ENCODE assay signal across 1 cellular context in genomic region chr16:87635541-87636049, GRCh38.
TF ChIP-seq lines count a peak whose summit lies in the region.

No MANE protein-coding gene starts in this region.

TF ChIP-seq in HepG2, 621 proteins besides CTCF, POLR2A, EP300 and RAD21 (continued from another document and continues in another):
- TF ChIP-seq CENPT (CRISPR knock-in tag; IDR thresholded peaks at IDR 0.05; ENCODE audit: low read depth) (no peak), ZBTB34 (CRISPR knock-in tag; IDR thresholded peaks at IDR 0.05) (no peak), FOSL2 (CRISPR knock-in tag; IDR thresholded peaks at IDR 0.05) (0 out of 2 replicates have a peak, but pooled peaks have one; percentile 8), TFAP4 (IDR thresholded peaks at IDR 0.05; ENCODE audit: borderline replicate concordance, low read depth) (peak; percentile 32; the same call in 1 of the 2 replicates), ZNF333 (CRISPR knock-in tag; IDR thresholded peaks at IDR 0.05; ENCODE audit: borderline replicate concordance) (0 out of 2 replicates have a peak, but pooled peaks have one; percentile 41), ZNF275 (CRISPR knock-in tag; IDR thresholded peaks at IDR 0.05; ENCODE audit: borderline replicate concordance) (no peak; the same call in 1 of the 2 replicates), ZNF407 (CRISPR knock-in tag; IDR thresholded peaks at IDR 0.05; ENCODE audit: not compliant biosample characterization) (no peak), HMG20B (CRISPR knock-in tag; conservative IDR thresholded peaks at IDR 0.05) (no peak), ZNF605 (CRISPR knock-in tag; IDR thresholded peaks at IDR 0.05) (no peak), ZSCAN21 (CRISPR knock-in tag; IDR thresholded peaks at IDR 0.05; ENCODE audit: borderline replicate concordance) (no peak; the same call in 1 of the 2 replicates), ARNTL (CRISPR knock-in tag; IDR thresholded peaks at IDR 0.05) (no peak), FLYWCH1 (CRISPR knock-in tag; IDR thresholded peaks at IDR 0.05) (no peak), SAP130 (CRISPR knock-in tag; IDR thresholded peaks at IDR 0.05; ENCODE audit: low read depth) (peak; percentile 21; the same call in 1 of the 2 replicates), THYN1 (CRISPR knock-in tag; IDR thresholded peaks at IDR 0.05; ENCODE audit: borderline replicate concordance, low read depth) (no peak), DBP (CRISPR knock-in tag; IDR thresholded peaks at IDR 0.05; ENCODE audit: not compliant biosample characterization) (no peak), IKZF1 (IDR thresholded peaks at IDR 0.05) (no peak), SSRP1 (CRISPR knock-in tag; IDR thresholded peaks at IDR 0.05) (no peak), TFDP2 (CRISPR knock-in tag; IDR thresholded peaks at IDR 0.05) (no peak), ZBTB4 (CRISPR knock-in tag; IDR thresholded peaks at IDR 0.05; ENCODE audit: borderline replicate concordance) (0 out of 2 replicates have a peak, but pooled peaks have one; percentile 33), ZNF451 (CRISPR knock-in tag; IDR thresholded peaks at IDR 0.05) (0 out of 2 replicates have a peak, but pooled peaks have one; percentile 7), KIAA2018 (CRISPR knock-in tag; IDR thresholded peaks at IDR 0.05; ENCODE audit: borderline replicate concordance) (no peak), TOPORS (CRISPR knock-in tag; IDR thresholded peaks at IDR 0.05) (no peak), MATR3 (CRISPR knock-in tag; IDR thresholded peaks at IDR 0.05) (no peak), ZBTB1 (CRISPR knock-in tag; IDR thresholded peaks at IDR 0.05; ENCODE audit: borderline replicate concordance) (no peak), ZNF382 (CRISPR knock-in tag; IDR thresholded peaks at IDR 0.05; ENCODE audit: borderline replicate concordance) (no peak)
